In genomic region chrX:56281789-56282188, GRCh38 we compare ENCODE assay signal across 10 cellular contexts. TPM values are rescaled to one million over a fixed set of nuclear protein-coding genes. Genes with fewer than 3 reads are reported as not detected.
DNase-seq lines count a peak whose midpoint lies in the region; ATAC-seq and TF ChIP-seq lines count a peak whose summit lies in the region.
"Had no signal": no experiment of that assay in that cellular context is flagged by ENCODE, and none has a peak within 500 bp of the region (broad histone marks: within the 10 kb centered on the region; RNA-seq: fewer than 3 reads in every experiment).

No MANE protein-coding gene starts in this region.

- H3K4me3 ChIP-seq in GM06990 (replicated peaks; ENCODE audit: low read depth, low read length) (no peak overlapping the region), RWPE2 (ENCODE audit: severe bottlenecking) (no peak overlapping the region), fibroblast of the aortic adventitia (ENCODE audit: low read depth, low read length) (no peak overlapping the region), brain microvascular endothelial cell (ENCODE audit: low read depth, low read length) (no peak overlapping the region), colonic mucosa (no peak overlapping the region)

- DNase-seq in AML-193 (lab: John Stamatoyannopoulos, UW) (peak; percentile 0), GM06990 (ENCODE audit: extremely low read depth, insufficient read length) (no peak), RWPE2 (ENCODE audit: low spot score) (no peak), fibroblast of the aortic adventitia (ENCODE audit: low read depth) (peak; percentile 38), brain microvascular endothelial cell (no peak), NCI-H2029 treated with DMSO at 0.1 percent for 48 hours (lab: John Stamatoyannopoulos, UW) (no peak), DMS153 (lab: John Stamatoyannopoulos, UW) (no peak), colonic mucosa (no peak)
- DNase-seq: aorta, naive B cell had no signal

- no peaks in the 10 kb centered on the region for H3K4me1 ChIP-seq in RWPE2 (ENCODE audit: insufficient read depth, poor library complexity, severe bottlenecking)
- H3K4me1 ChIP-seq in colonic mucosa = no peaks in the 10 kb centered on the region

- H3K9me3 ChIP-seq in RWPE2 (ENCODE audit: severe bottlenecking) = no peaks in the 10 kb centered on the region
- no peaks in the 10 kb centered on the region for H3K9me3 ChIP-seq in colonic mucosa

- TF ChIP-seq CTCF in GM06990 (IDR thresholded peaks at IDR 0.05; ENCODE audit: insufficient read depth, low read length, poor library complexity, severe bottlenecking) = peak; percentile 29
- peak; percentile 10 for TF ChIP-seq CTCF in RWPE2 (IDR thresholded peaks at IDR 0.05; ENCODE audit: poor library complexity, severe bottlenecking)
- TF ChIP-seq CTCF in fibroblast of the aortic adventitia (IDR thresholded peaks at IDR 0.05; ENCODE audit: insufficient read depth, low read length) = peak; percentile 22
- no peak for TF ChIP-seq CTCF in brain microvascular endothelial cell (IDR thresholded peaks at IDR 0.05; ENCODE audit: low read depth, low read length, missing control alignments)
- no peak for TF ChIP-seq CTCF in colonic mucosa (IDR thresholded peaks at IDR 0.05)

- no peak for ATAC-seq in RWPE2 (ENCODE audit: low read depth)

- intact Hi-C loops in colonic mucosa (cut with DNase I) = no loop called here

- no peaks in the 10 kb centered on the region; the same call in 1 of the 2 replicates for H3K27me3 ChIP-seq in GM06990 (replicated peaks; ENCODE audit: control insufficient read depth, insufficient read depth, low read length)
- no peaks in the 10 kb centered on the region for H3K27me3 ChIP-seq in RWPE2 (ENCODE audit: insufficient read depth, poor library complexity, severe bottlenecking)
- no peaks in the 10 kb centered on the region for H3K27me3 ChIP-seq in brain microvascular endothelial cell (replicated peaks)
- no peaks in the 10 kb centered on the region for H3K27me3 ChIP-seq in colonic mucosa

- H3K9ac ChIP-seq in colonic mucosa (ENCODE audit: low read depth in 2 of 2, low read length in 2 of 2) = no peak overlapping the region

- in situ Hi-C loops in brain microvascular endothelial cell (cut with HindIII; ENCODE audit: low pct_ligation_motif_present, low sequenced_read_pairs) = no loop called here

- H3K36me3 ChIP-seq in GM06990 (ENCODE audit: control insufficient read depth, insufficient read depth, low read length) (no peaks in the 10 kb centered on the region), RWPE2 (ENCODE audit: low read depth) (no peaks in the 10 kb centered on the region), brain microvascular endothelial cell (replicated peaks) (no peaks in the 10 kb centered on the region), colonic mucosa (no peaks in the 10 kb centered on the region)

- H3K27ac ChIP-seq in RWPE2 (ENCODE audit: poor library complexity, severe bottlenecking) = no peak overlapping the region
- H3K27ac ChIP-seq in brain microvascular endothelial cell = no peak overlapping the region
- H3K27ac ChIP-seq in colonic mucosa = no peak overlapping the region

RNA-seq across cellular contexts. Expression of gene KLF8, which starts 49.6 kb away (rescaled TPM):
- total RNA-seq in fibroblast of the aortic adventitia (ENCODE audit: low replicate concordance) (0.90 and 1.8 TPM in 2 replicates), colonic mucosa (1 to 10 TPM; 2.3 to 2.8 TPM)

Comparison
In these comparisons a context has a peak if more than half of its experiments do, and no peak if none do; other contexts are left out.
1. DNase-seq: peak in AML-193 (2 of 2) and fibroblast of the aortic adventitia (single experiment); none in GM06990 (single experiment), RWPE2 (single experiment), brain microvascular endothelial cell (single experiment), NCI-H2029 treated with DMSO at 0.1 percent for 48 hours (single experiment), DMS153 (single experiment) and colonic mucosa (single experiment).
2. CTCF ChIP-seq: peak in GM06990 (single experiment), RWPE2 (single experiment) and fibroblast of the aortic adventitia (single experiment); none in brain microvascular endothelial cell (single experiment) and colonic mucosa (single experiment).